8 cellular contexts compared by ENCODE assay signal in genomic region chr3:191051037-191051436, GRCh38.
DNase-seq lines count a peak whose midpoint lies in the region; ATAC-seq and TF ChIP-seq lines count a peak whose summit lies in the region.

No MANE protein-coding gene starts in this region.

- H3K27ac Mint-ChIP-seq in effector memory CD8-positive, alpha-beta T cell: no peak overlapping the region

- H3K36me3 Mint-ChIP-seq in effector memory CD8-positive, alpha-beta T cell (ENCODE audit: insufficient read depth): no peaks in the 10 kb centered on the region

- no peak overlapping the region for H3K4me3 ChIP-seq in cardiac muscle cell
- H3K4me3 ChIP-seq in gastroesophageal sphincter: no peak overlapping the region
- H3K4me3 ChIP-seq in WERI-Rb-1 (ENCODE audit: low read depth, low read length): no peak overlapping the region

- no peak for TF ChIP-seq POLR2A in gastroesophageal sphincter (IDR thresholded peaks at IDR 0.05)

- DNase-seq in cardiac muscle cell (ENCODE audit: low read depth in 1 of 2, low spot score in 1 of 2): peak; percentile 45 to 50
- DNase-seq in left cardiac atrium: no peak
- peak; percentile 58 for DNase-seq in HT-29 (ENCODE audit: low spot score)
- DNase-seq in RPMI8226: peak; percentile 35
- no peak for DNase-seq in WERI-Rb-1
- DNase-seq in effector memory CD8-positive, alpha-beta T cell: no peak
- no peak for DNase-seq in activated CD4-positive, CD25-positive, alpha-beta regulatory T cell (lab: John Stamatoyannopoulos, UW)

- no peak overlapping the region for H3K4me3 Mint-ChIP-seq in effector memory CD8-positive, alpha-beta T cell

- H3K27ac ChIP-seq in cardiac muscle cell (no peak overlapping the region), gastroesophageal sphincter (no peak overlapping the region), WERI-Rb-1 (no peak overlapping the region)

- TF ChIP-seq EP300 in gastroesophageal sphincter (IDR thresholded peaks at IDR 0.05): no peak

- H3K36me3 ChIP-seq in cardiac muscle cell (no peaks in the 10 kb centered on the region), gastroesophageal sphincter (no peaks in the 10 kb centered on the region), WERI-Rb-1 (no peaks in the 10 kb centered on the region)

- intact Hi-C loops in left cardiac atrium (cut with DNase I): loop anchor here in 1 of 2 donors (2.0 to 5.0 kb wide), 3 partner anchors 164 to 350 kb away; no protein-coding TSS in a partner anchor

- H3K9me3 ChIP-seq in cardiac muscle cell (ENCODE audit: low read depth) (no peaks in the 10 kb centered on the region), gastroesophageal sphincter (no peaks in the 10 kb centered on the region), WERI-Rb-1 (ENCODE audit: severe bottlenecking) (no peaks in the 10 kb centered on the region)

- WGBS in gastroesophageal sphincter (ENCODE audit: low coverage in 1 of 2), 2 donors: 8 to 11% methylated on average over 4 of the region's 4 CpGs

- TF ChIP-seq CTCF in cardiac muscle cell (IDR thresholded peaks at IDR 0.05; ENCODE audit: low read depth, low read length): peak; percentile 39
- peak in 3 of 4 experiments; percentile 40 to 50 (median 43) for TF ChIP-seq CTCF in gastroesophageal sphincter (IDR thresholded peaks at IDR 0.05)
- no peak for TF ChIP-seq CTCF in WERI-Rb-1 (IDR thresholded peaks at IDR 0.05; ENCODE audit: low read depth, low read length)

- H3K27me3 ChIP-seq in cardiac muscle cell: no peaks in the 10 kb centered on the region
- H3K27me3 ChIP-seq in gastroesophageal sphincter: no peaks in the 10 kb centered on the region
- H3K27me3 ChIP-seq in WERI-Rb-1 (ENCODE audit: insufficient read depth, low read depth, severe bottlenecking): no peaks in the 10 kb centered on the region

- ATAC-seq in left cardiac atrium (no peak), gastroesophageal sphincter (no peak)
- ATAC-seq in effector memory CD8-positive, alpha-beta T cell (replicated peaks): no peak

- H3K9me3 Mint-ChIP-seq in effector memory CD8-positive, alpha-beta T cell: peaks cover 6% of the 10 kb centered on the region in 2 donors

- H3K27me3 Mint-ChIP-seq in effector memory CD8-positive, alpha-beta T cell: no peaks in the 10 kb centered on the region

- no peaks in the 10 kb centered on the region for H3K4me1 Mint-ChIP-seq in effector memory CD8-positive, alpha-beta T cell (ENCODE audit: low read depth in 2 of 2)

- H3K4me1 ChIP-seq in cardiac muscle cell (ENCODE audit: low read depth) (no peaks in the 10 kb centered on the region), gastroesophageal sphincter (no peaks in the 10 kb centered on the region)

Comparison
In these comparisons a context has a peak if more than half of its experiments do, and no peak if none do; other contexts are left out.
1. DNase-seq: peak in cardiac muscle cell (2 of 2), HT-29 (single experiment) and RPMI8226 (single experiment); none in left cardiac atrium (single experiment), WERI-Rb-1 (single experiment), effector memory CD8-positive, alpha-beta T cell (0 of 3) and activated CD4-positive, CD25-positive, alpha-beta regulatory T cell (0 of 4).